ENCODE assay signal across 9 cellular contexts in the genomic region with DNA sequence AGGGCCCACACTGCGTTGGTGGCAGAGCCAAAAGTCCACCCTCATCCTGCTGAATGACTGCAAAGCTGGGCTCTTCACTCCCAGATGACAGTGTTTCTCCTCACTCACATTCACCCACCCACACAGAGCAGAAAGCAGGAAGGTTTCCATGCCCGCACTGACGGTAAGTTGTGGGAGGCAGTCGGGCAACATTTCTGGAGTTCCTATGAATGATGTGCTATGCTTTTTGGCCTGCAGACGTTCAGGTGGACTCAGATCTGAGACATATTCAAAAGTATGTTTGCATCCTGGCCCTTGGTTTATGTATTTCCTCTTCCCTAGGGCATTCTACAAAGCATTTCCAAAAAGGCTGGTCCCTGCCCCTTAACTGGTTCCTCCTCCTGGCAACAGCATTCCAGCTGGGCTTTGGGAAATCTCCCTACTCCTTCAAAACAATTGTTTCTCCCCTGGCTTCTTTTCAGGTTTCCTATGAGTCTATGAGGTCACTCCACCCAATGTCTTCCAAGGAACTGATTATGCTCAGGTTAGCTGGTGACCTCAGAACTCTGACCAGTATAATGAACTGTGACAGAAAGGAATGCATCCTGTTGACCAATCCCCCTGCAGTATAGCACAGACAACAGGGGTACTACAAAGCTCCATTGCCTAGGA. TPM values are rescaled to one million over a fixed set of nuclear protein-coding genes. Genes with fewer than 3 reads are reported as not detected.
A peak's percentile ranks its signal among the peaks of the same experiment; 100 is the strongest.
DNase-seq lines count a peak whose midpoint lies in the region; ATAC-seq and TF ChIP-seq lines count a peak whose summit lies in the region.
"Had no signal": no experiment of that assay in that cellular context is flagged by ENCODE, and none has a peak within 500 bp of the region (broad histone marks: within the 10 kb centered on the region; RNA-seq: fewer than 3 reads in every experiment).

No MANE protein-coding gene starts in this region.

- POLR2A ChIA-PET in activated CD4-positive, alpha-beta T cell treated with anti-CD3 and anti-CD28 coated beads, Interleukin-2, amount 10 ng/mL, durations not matched to agents 7 days and 5 days (lab: Charles Lee), result no interaction called here

- no peaks in the 10 kb centered on the region for H3K36me3 Mint-ChIP-seq in activated CD4-positive, alpha-beta T cell treated with anti-CD3 and anti-CD28 coated beads, Interleukin-2, amount 10 ng/mL, durations not matched to agents 7 days and 5 days (ENCODE audit: low read depth)
- H3K36me3 Mint-ChIP-seq: naive thymus-derived CD8-positive, alpha-beta T cell had no signal

- no peak overlapping the region for H3K4me3 Mint-ChIP-seq in activated CD4-positive, alpha-beta T cell treated with anti-CD3 and anti-CD28 coated beads, Interleukin-2, amount 10 ng/mL, durations not matched to agents 7 days and 5 days

- H3K36me3 ChIP-seq in muscle layer of duodenum (ENCODE audit: control insufficient read depth in 1 of 2, insufficient read depth in 2 of 2, low read length in 2 of 2) (no peaks in the 10 kb centered on the region), aorta (ENCODE audit: control insufficient read depth in 1 of 2, insufficient read depth in 2 of 2, low read length in 1 of 2) (no peaks in the 10 kb centered on the region)

- H3K9me3 ChIP-seq in muscle layer of duodenum (ENCODE audit: control insufficient read depth in 1 of 2, low read length in 2 of 2) (no peaks in the 10 kb centered on the region), aorta (ENCODE audit: control insufficient read depth, low read length) (no peaks in the 10 kb centered on the region)

- CTCF ChIA-PET in activated CD4-positive, alpha-beta T cell treated with anti-CD3 and anti-CD28 coated beads, Interleukin-2, amount 10 ng/mL, durations not matched to agents 7 days and 5 days (lab: Charles Lee), result interaction anchor here (0.5 kb wide), 1 partner anchor 13 kb away, joined by 3 read pairs; no protein-coding TSS in a partner anchor

- H3K4me1 Mint-ChIP-seq in activated CD4-positive, alpha-beta T cell treated with anti-CD3 and anti-CD28 coated beads, Interleukin-2, amount 10 ng/mL, durations not matched to agents 7 days and 5 days, result peaks cover 4% of the 10 kb centered on the region

- DNase-seq in activated CD4-positive, alpha-beta T cell treated with anti-CD3 and anti-CD28 coated beads, Interleukin-2, amount 10 ng/mL, durations not matched to agents 7 days and 5 days, result no peak
- no peak for DNase-seq in activated CD4-positive, alpha-beta T cell treated with anti-CD3 and anti-CD28 coated beads for 48 hours
- peak; percentile 95 for DNase-seq in epithelial cell of esophagus (ENCODE audit: low read depth)
- DNase-seq in aorta, result no peak
- no peak for DNase-seq in NCI-H526 (lab: John Stamatoyannopoulos, UW)
- DNase-seq: naive thymus-derived CD8-positive, alpha-beta T cell had no signal

- ATAC-seq in aorta (ENCODE audit: low FRiP score) (peak; percentile 73), GM19455 (IDR thresholded peaks at IDR 0.05; ENCODE audit: unreplicated experiment) (no peak), GM21526 (IDR thresholded peaks at IDR 0.05; ENCODE audit: low FRiP score, unreplicated experiment) (no peak)
- ATAC-seq: naive thymus-derived CD8-positive, alpha-beta T cell had no signal

- intact Hi-C loops in aorta (cut with DNase I), result no loop called here

- WGBS in aorta, 2 donors, result 6% methylated on average over 5 of the region's 5 CpGs

- H3K27me3 ChIP-seq in muscle layer of duodenum (ENCODE audit: low read depth, low read length) (no peaks in the 10 kb centered on the region), aorta (ENCODE audit: control insufficient read depth in 1 of 2, insufficient read depth in 2 of 2, low read length in 1 of 2) (no peaks in the 10 kb centered on the region)

- H3K4me3 ChIP-seq in epithelial cell of esophagus (ENCODE audit: low read length) (no peak overlapping the region), muscle layer of duodenum (ENCODE audit: low read depth in 1 of 2, low read length in 2 of 2) (no peak overlapping the region), aorta (ENCODE audit: low read length in 2 of 2) (no peak overlapping the region)

- peak overlapping the region; percentile 37 for H3K27ac Mint-ChIP-seq in activated CD4-positive, alpha-beta T cell treated with anti-CD3 and anti-CD28 coated beads, Interleukin-2, amount 10 ng/mL, durations not matched to agents 7 days and 5 days

- H3K27me3 Mint-ChIP-seq in activated CD4-positive, alpha-beta T cell treated with anti-CD3 and anti-CD28 coated beads, Interleukin-2, amount 10 ng/mL, durations not matched to agents 7 days and 5 days, result no peaks in the 10 kb centered on the region
- H3K27me3 Mint-ChIP-seq: naive thymus-derived CD8-positive, alpha-beta T cell had no signal

- peaks cover 7 to 14% of the 10 kb centered on the region in 2 donors for H3K4me1 ChIP-seq in muscle layer of duodenum (ENCODE audit: control insufficient read depth in 1 of 2, insufficient read depth in 2 of 2, low read length in 2 of 2)
- H3K4me1 ChIP-seq in aorta (ENCODE audit: control insufficient read depth in 1 of 2, insufficient read depth in 2 of 2, low read length in 2 of 2), result peaks cover 5 to 7% of the 10 kb centered on the region in 2 donors

- peak overlapping the region; percentile 28 for H3K27ac ChIP-seq in muscle layer of duodenum (ENCODE audit: low read length)
- H3K27ac ChIP-seq in aorta (ENCODE audit: low read depth in 1 of 2, low read length in 2 of 2), result peak overlapping the region; percentile 47 to 57

- no peaks in the 10 kb centered on the region for H3K9me3 Mint-ChIP-seq in activated CD4-positive, alpha-beta T cell treated with anti-CD3 and anti-CD28 coated beads, Interleukin-2, amount 10 ng/mL, durations not matched to agents 7 days and 5 days
- H3K9me3 Mint-ChIP-seq: naive thymus-derived CD8-positive, alpha-beta T cell had no signal

- TF ChIP-seq CTCF in epithelial cell of esophagus (IDR thresholded peaks at IDR 0.05; ENCODE audit: insufficient read depth, low read depth, low read length, missing control alignments), result no peak

RNA-seq across cellular contexts. Expression of a gene that starts 36.4 kb away (rescaled TPM):
- 10 to 100 TPM; 32.3 to 35.8 TPM for total RNA-seq in activated CD4-positive, alpha-beta T cell treated with anti-CD3 and anti-CD28 coated beads, Interleukin-2, amount 10 ng/mL, durations not matched to agents 7 days and 5 days
- total RNA-seq in aorta, result 100 to 1,000 TPM in 1 of 2 donors, 10 to 100 TPM in 1; 59.1 to 127 TPM
- 100 to 1,000 TPM in 1 of 2 donors, 10 to 100 TPM in 1; 50.5 to 110 TPM for polyA plus RNA-seq in aorta
